In genomic region chr2:203040966-203041521, GRCh38 we compare ENCODE assay signal across 25 cellular contexts. TPM values are rescaled to one million over a fixed set of nuclear protein-coding genes. Genes with fewer than 3 reads are reported as not detected.
DNase-seq lines count a peak whose midpoint lies in the region; ATAC-seq, FAIRE-seq and TF ChIP-seq lines count a peak whose summit lies in the region.
"Had no signal": no experiment of that assay in that cellular context is flagged by ENCODE, and none has a peak within 500 bp of the region (broad histone marks: within the 10 kb centered on the region; RNA-seq: fewer than 3 reads in every experiment).

No MANE protein-coding gene starts in this region.

- CTCF ChIA-PET in Caco-2 (lab: Charles Lee) = no interaction called here

- H3K56ac ChIP-seq in mesendoderm (ENCODE audit: low read length) = no peak overlapping the region

- no peak overlapping the region for H2BK5ac ChIP-seq in mesendoderm (ENCODE audit: low read length)

- H3K27me3 Mint-ChIP-seq in Caco-2 (ENCODE audit: insufficient read depth, unreplicated experiment) (no peaks in the 10 kb centered on the region), chondrocyte (ENCODE audit: low read depth) (no peaks in the 10 kb centered on the region), progenitor cell of endocrine pancreas (no peaks in the 10 kb centered on the region)

- peak overlapping the region; percentile 48 for H3K4me3 Mint-ChIP-seq in Caco-2 (ENCODE audit: unreplicated experiment)
- H3K4me3 Mint-ChIP-seq in chondrocyte (ENCODE audit: unreplicated experiment) = no peak overlapping the region
- H3K4me3 Mint-ChIP-seq in progenitor cell of endocrine pancreas (ENCODE audit: low read depth) = no peak overlapping the region

- peaks cover 48% of the 10 kb centered on the region for H3K36me3 Mint-ChIP-seq in Caco-2 (ENCODE audit: insufficient read depth, unreplicated experiment)
- H3K36me3 Mint-ChIP-seq in chondrocyte (ENCODE audit: low read depth) = peaks cover 14% of the 10 kb centered on the region
- peaks cover 20% of the 10 kb centered on the region for H3K36me3 Mint-ChIP-seq in progenitor cell of endocrine pancreas (ENCODE audit: insufficient read depth)

- no peak overlapping the region for H2BK120ac ChIP-seq in mesendoderm (ENCODE audit: low read depth, low read length)

- H3K79me1 ChIP-seq in mesendoderm (ENCODE audit: low read length) = no peaks in the 10 kb centered on the region

- H3K4ac ChIP-seq in mesendoderm (ENCODE audit: low read depth, low read length) = no peak overlapping the region

- H3K4me3 ChIP-seq in Caco-2 (ENCODE audit: low read depth, low read length) (no peak overlapping the region), mesendoderm (ENCODE audit: low read length) (no peak overlapping the region), pancreas (no peak overlapping the region)
- H3K4me3 ChIP-seq: SJSA1 had no signal

- DNase-seq in Caco-2 (peak in 1 of 2 experiments; percentile 38), chondrocyte (ENCODE audit: low spot score) (no peak), left lobe of liver (ENCODE audit: low spot score) (no peak), progenitor cell of endocrine pancreas (ENCODE audit: low spot score, unreplicated experiment) (no peak), mesendoderm (no peak), pancreas (no peak), SKM-1 treated with dmso at 0.1 percent for 144 hours (lab: John Stamatoyannopoulos, UW; ENCODE audit: unreplicated experiment) (no peak)
- DNase-seq: DMS153, DND-41, IMR-90, KG1, NCI-H1048, NCI-H1417, NCI-H1694, NCI-H2029 treated with DMSO at 0.1 percent for 48 hours, NCI-H2227 treated with DMSO at 0.1 percent for 48 hours, NCI-H526 treated with DMSO at 0.1 percent for 48 hours, Right ventricle myocardium superior, RPMI8226 had no signal

- TF ChIP-seq CTCF in Caco-2 (IDR thresholded peaks at IDR 0.05; ENCODE audit: insufficient read depth in 1 of 2, low read depth in 1 of 2, low read length in 1 of 2, severe bottlenecking in 1 of 2, unreplicated experiment in 1 of 2) = no peak
- no peak for TF ChIP-seq CTCF in chondrocyte (IDR thresholded peaks at IDR 0.05)
- no peak for TF ChIP-seq CTCF in progenitor cell of endocrine pancreas (IDR thresholded peaks at IDR 0.05; ENCODE audit: unreplicated experiment)
- no peak for TF ChIP-seq CTCF in pancreas (IDR thresholded peaks at IDR 0.05)

- H3K4me1 Mint-ChIP-seq in Caco-2 (ENCODE audit: low read depth, unreplicated experiment) = peaks cover 35% of the 10 kb centered on the region
- H3K4me1 Mint-ChIP-seq in chondrocyte (ENCODE audit: low read depth) = peaks cover 50% of the 10 kb centered on the region
- peaks cover 12% of the 10 kb centered on the region for H3K4me1 Mint-ChIP-seq in progenitor cell of endocrine pancreas (ENCODE audit: low read depth)

- no peaks in the 10 kb centered on the region for H3K9me3 ChIP-seq in Caco-2
- H3K9me3 ChIP-seq in pancreas = no peaks in the 10 kb centered on the region
- H3K9me3 ChIP-seq: SJSA1 had no signal

- no peak overlapping the region for H3K18ac ChIP-seq in mesendoderm (ENCODE audit: low read length)

- FAIRE-seq in pancreas (lab: Jason Lieb, UNC) = no peak
- FAIRE-seq: GM12892, GM19239 had no signal

- H3K4me1 ChIP-seq in Caco-2 (peaks cover 28% of the 10 kb centered on the region), mesendoderm (ENCODE audit: control insufficient read depth, low read depth, low read length) (no peaks in the 10 kb centered on the region), pancreas (no peaks in the 10 kb centered on the region)
- H3K4me1 ChIP-seq: SJSA1 had no signal

- WGBS in mesendoderm (ENCODE audit: extremely low coverage, insufficient coverage, low lambda C conversion rate) = no CpG with 5 or more reads among the region's 2 CpGs
- 47 to 51% methylated on average over 2 of the region's 2 CpGs for WGBS in pancreas, 2 donors

- ATAC-seq in left lobe of liver (peak; percentile 53), GM18870 (IDR thresholded peaks at IDR 0.05; ENCODE audit: unreplicated experiment) (no peak), pancreas (no peak)
- ATAC-seq: HCT116 had no signal

- POLR2A ChIA-PET in Caco-2 (lab: Charles Lee) = no interaction called here

- H3K27me3 ChIP-seq in Caco-2 (replicated peaks; ENCODE audit: control insufficient read depth, insufficient read depth, low read length) (no peaks in the 10 kb centered on the region), mesendoderm (ENCODE audit: insufficient read depth, low read length, poor library complexity) (no peaks in the 10 kb centered on the region), pancreas (no peaks in the 10 kb centered on the region)
- H3K27me3 ChIP-seq: SJSA1 had no signal

- H3K27ac ChIP-seq in mesendoderm (ENCODE audit: low read depth, low read length) = no peak overlapping the region
- H3K27ac ChIP-seq in pancreas = no peak overlapping the region
- H3K27ac ChIP-seq: 22Rv1, SJSA1 had no signal

- no peak overlapping the region for H3K23ac ChIP-seq in mesendoderm (ENCODE audit: low read length)

- no peak overlapping the region for H2BK15ac ChIP-seq in mesendoderm (replicated peaks; ENCODE audit: low read depth)

- no peaks in the 10 kb centered on the region for H3K79me2 ChIP-seq in mesendoderm (ENCODE audit: control insufficient read depth, insufficient read depth, low read length)

- H3K9ac ChIP-seq in mesendoderm (ENCODE audit: low read length) = no peak overlapping the region

- no peaks in the 10 kb centered on the region for H3K9me3 Mint-ChIP-seq in Caco-2 (ENCODE audit: unreplicated experiment)
- no peaks in the 10 kb centered on the region for H3K9me3 Mint-ChIP-seq in chondrocyte (ENCODE audit: low read depth)
- no peaks in the 10 kb centered on the region for H3K9me3 Mint-ChIP-seq in progenitor cell of endocrine pancreas (ENCODE audit: low read depth)

- H3K36me3 ChIP-seq in Caco-2 (ENCODE audit: control insufficient read depth, insufficient read depth, low read length) (no peaks in the 10 kb centered on the region; the same call in 1 of the 2 replicates), mesendoderm (ENCODE audit: control insufficient read depth, insufficient read depth, low read length) (no peaks in the 10 kb centered on the region), pancreas (no peaks in the 10 kb centered on the region)

- intact Hi-C loops in Caco-2 (cut with micrococcal nuclease; ENCODE audit: unreplicated experiment) (loop anchor here (2.0 kb wide), 1 partner anchor 26 kb away; the partner anchor contains the start of gene NBEAL1), pancreas (cut with DNase I) (no loop called here)

- BruUV-seq in Caco-2 (replicated peaks; lab: Mats Ljungman, UMichigan) = no TSS peak

- no peak overlapping the region for H4K8ac ChIP-seq in mesendoderm (ENCODE audit: low read depth, low read length)

- peak overlapping the region; percentile 70 for H3K27ac Mint-ChIP-seq in Caco-2 (ENCODE audit: unreplicated experiment)
- H3K27ac Mint-ChIP-seq in chondrocyte (ENCODE audit: unreplicated experiment) = peak overlapping the region; percentile 67
- peak overlapping the region; percentile 65 for H3K27ac Mint-ChIP-seq in progenitor cell of endocrine pancreas

- no peak overlapping the region for H2AK5ac ChIP-seq in mesendoderm (ENCODE audit: low read length)

- no peak overlapping the region for H3K4me2 ChIP-seq in mesendoderm (ENCODE audit: low read length)

- H4K5ac ChIP-seq in mesendoderm (ENCODE audit: low read length) = no peak overlapping the region

RNA-seq across cellular contexts. Expression of gene NBEAL1, which starts 26.4 kb away (rescaled TPM):
- total RNA-seq in Caco-2 (2022) (39.9 and 44.1 TPM in 2 replicates), chondrocyte (37.9 to 41.4 TPM (median 38.7 TPM) in 3 replicates), left lobe of liver (19.9 TPM), progenitor cell of endocrine pancreas (30.5 and 30.9 TPM in 2 replicates), pancreas (10 to 100 TPM; 11.4 to 27.2 (median 16.4) TPM)
- polyA plus RNA-seq in mesendoderm (2013, experiment 1 of 2) = 11.9 TPM
- polyA plus RNA-seq in mesendoderm (2013, experiment 2 of 2) = 12.9 TPM
- 1 to 10 TPM; 4.0 to 5.1 TPM for polyA plus RNA-seq in pancreas
